In genomic region chr9:92147854-92148184, GRCh38 we compare ENCODE assay signal across 12 cellular contexts. TPM values are rescaled to one million over a fixed set of nuclear protein-coding genes. Genes with fewer than 3 reads are reported as not detected.
DNase-seq lines count a peak whose midpoint lies in the region; ATAC-seq and TF ChIP-seq lines count a peak whose summit lies in the region.
"Had no signal": no experiment of that assay in that cellular context is flagged by ENCODE, and none has a peak within 500 bp of the region (broad histone marks: within the 10 kb centered on the region; RNA-seq: fewer than 3 reads in every experiment).

No MANE protein-coding gene starts in this region.

- H3K36me3 ChIP-seq in GM23248 (ENCODE audit: low read depth) (no peaks in the 10 kb centered on the region), sigmoid colon (no peaks in the 10 kb centered on the region)

- ATAC-seq in WTC11 (peak; percentile 17), GM18520 (IDR thresholded peaks at IDR 0.05; ENCODE audit: unreplicated experiment) (no peak), HG02759 (IDR thresholded peaks at IDR 0.05; ENCODE audit: unreplicated experiment) (no peak)

- no peak overlapping the region for H3K4me3 Mint-ChIP-seq in WTC11
- H3K4me3 Mint-ChIP-seq: activated B cell treated with CpG ODN at 0.5 μM for 24 hours had no signal

- no peaks in the 10 kb centered on the region for H4K20me1 ChIP-seq in GM23248 (ENCODE audit: insufficient read depth)

- peaks cover 28% of the 10 kb centered on the region for H3K4me1 Mint-ChIP-seq in WTC11

- peak overlapping the region; percentile 87 for H3K27ac ChIP-seq in GM23248
- H3K27ac ChIP-seq in sigmoid colon, result peak overlapping the region; percentile 52 to 70 (median 64)

- peaks cover 5% of the 10 kb centered on the region; the same call in 1 of the 2 replicates for H3K79me2 ChIP-seq in GM23248 (ENCODE audit: insufficient read depth)

- no peak for TF ChIP-seq POLR2A in sigmoid colon (IDR thresholded peaks at IDR 0.05)

- H3K27me3 ChIP-seq in GM23248 (replicated peaks; ENCODE audit: insufficient read depth) (no peaks in the 10 kb centered on the region), sigmoid colon (no peaks in the 10 kb centered on the region)

- H3K9me3 ChIP-seq in GM23248 (ENCODE audit: low read depth) (no peaks in the 10 kb centered on the region), sigmoid colon (no peaks in the 10 kb centered on the region)

- 85 to 88% methylated on average over 8 of the region's 8 CpGs for WGBS in GM23248 (ENCODE audit: low coverage in 1 of 2, low lambda C conversion rate in 2 of 2, missing lambda C conversion rate in 2 of 2), 2 experiments
- WGBS in sigmoid colon, 2 donors, result 88 to 90% methylated on average over 8 of the region's 8 CpGs

- H3K4me1 ChIP-seq in GM23248 (ENCODE audit: insufficient read depth), result peaks cover 47% of the 10 kb centered on the region
- H3K4me1 ChIP-seq in sigmoid colon, result peaks cover 0 to 35% (median 25%) of the 10 kb centered on the region in 4 donors

- in situ Hi-C loops in GM23248 (cut with MboI), result loop anchor here (25.0 kb wide), 1 partner anchor 489 kb away; no protein-coding TSS in a partner anchor

- peak overlapping the region; percentile 67 for H3K4me2 ChIP-seq in GM23248 (ENCODE audit: unreplicated experiment)

- no peak overlapping the region for H3K4me3 ChIP-seq in GM23248
- no peak overlapping the region for H3K4me3 ChIP-seq in fibroblast of the aortic adventitia (ENCODE audit: low read depth, low read length)
- no peak overlapping the region for H3K4me3 ChIP-seq in sigmoid colon
- H3K4me3 ChIP-seq: lung had no signal

- peaks cover 8% of the 10 kb centered on the region for H3K27me3 Mint-ChIP-seq in WTC11 (ENCODE audit: low read depth)

- peak overlapping the region; percentile 67; the same call in 1 of the 2 replicates for H2AFZ ChIP-seq in GM23248

- POLR2A ChIA-PET in WTC11 (lab: Charles Lee), result interaction anchor here (0.6 to 1.3 kb wide), 2 partner anchors 87 to 144 kb away, joined by 3 to 5 read pairs; no protein-coding TSS in a partner anchor

- intact Hi-C loops in sigmoid colon (cut with DNase I), result loop anchor here (10.0 kb wide), 2 partner anchors 287 to 507 kb away; no protein-coding TSS in a partner anchor

- H3K9me3 Mint-ChIP-seq in WTC11, result no peaks in the 10 kb centered on the region
- H3K9me3 Mint-ChIP-seq: activated B cell treated with CpG ODN at 0.5 μM for 24 hours; CD4-positive, alpha-beta memory T cell had no signal

- H3K9ac ChIP-seq in GM23248, result peak overlapping the region; percentile 68

- no peak overlapping the region for H3K27ac Mint-ChIP-seq in WTC11
- H3K27ac Mint-ChIP-seq: activated B cell treated with CpG ODN at 0.5 μM for 24 hours; CD4-positive, alpha-beta memory T cell had no signal

- TF ChIP-seq EP300 in sigmoid colon (IDR thresholded peaks at IDR 0.05), result no peak

- CTCF ChIA-PET in WTC11 (lab: Charles Lee), result interaction anchor here (1.1 to 4.6 kb wide), 5 partner anchors 9 to 177 kb away, joined by 3 to 43 read pairs (median 6); no protein-coding TSS in a partner anchor

- TF ChIP-seq CTCF in WTC11 (IDR thresholded peaks at IDR 0.05) (no peak), fibroblast of the aortic adventitia (IDR thresholded peaks at IDR 0.05; ENCODE audit: insufficient read depth, low read length) (no peak), sigmoid colon (IDR thresholded peaks at IDR 0.05) (no peak)

- no peaks in the 10 kb centered on the region for H3K9me2 ChIP-seq in GM23248 (ENCODE audit: insufficient read depth)

- no peaks in the 10 kb centered on the region for H3K36me3 Mint-ChIP-seq in WTC11
- H3K36me3 Mint-ChIP-seq: CD4-positive, alpha-beta memory T cell had no signal

- DNase-seq in GM23248, result no peak
- no peak for DNase-seq in WTC11 (ENCODE audit: low spot score)
- peak; percentile 6 for DNase-seq in fibroblast of the aortic adventitia (ENCODE audit: low read depth)
- no peak for DNase-seq in sigmoid colon
- no peak for DNase-seq in kidney tubule cell (ENCODE audit: low spot score)
- no peak for DNase-seq in cerebellar cortex (ENCODE audit: low spot score)
- DNase-seq: activated B cell treated with CpG ODN at 0.5 μM for 24 hours; CD4-positive, alpha-beta memory T cell; central memory CD4-positive, alpha-beta T cell had no signal

- peaks cover 66% of the 10 kb centered on the region for H3F3A ChIP-seq in GM23248 (ENCODE audit: insufficient read depth)

TF ChIP-seq in WTC11, 78 proteins besides CTCF, POLR2A, EP300 and RAD21:
- TF ChIP-seq ETV6 (CRISPR knock-in tag; IDR thresholded peaks at IDR 0.05) (no peak), JUN (CRISPR knock-in tag; IDR thresholded peaks at IDR 0.05) (no peak), ZNF121 (CRISPR knock-in tag; IDR thresholded peaks at IDR 0.05) (no peak)

RNA-seq across cellular contexts. Expression of gene SPTLC1, which starts 32.6 kb away (rescaled TPM):
- 102 and 142 TPM in 2 replicates for total RNA-seq in GM23248 (2014; rRNA removed; shearing (Covaris generic))
- polyA plus RNA-seq in GM23248 (2016; fragmentation: Nextera tagmentation; extraction: Ambion mirVana) (113 and 115 TPM in 2 replicates), sigmoid colon (10 to 100 TPM; 10.2 to 47.1 (median 11.1) TPM)
- total RNA-seq in WTC11 (2021) (81.2 to 86.4 TPM (median 84.4 TPM) in 3 replicates), fibroblast of the aortic adventitia (ENCODE audit: low replicate concordance) (51.5 and 119 TPM in 2 replicates), sigmoid colon (10 to 100 TPM; 55.0 to 75.4 (median 67.8) TPM)
